ENCODE assay signal across 1 cellular context in the genomic region with DNA sequence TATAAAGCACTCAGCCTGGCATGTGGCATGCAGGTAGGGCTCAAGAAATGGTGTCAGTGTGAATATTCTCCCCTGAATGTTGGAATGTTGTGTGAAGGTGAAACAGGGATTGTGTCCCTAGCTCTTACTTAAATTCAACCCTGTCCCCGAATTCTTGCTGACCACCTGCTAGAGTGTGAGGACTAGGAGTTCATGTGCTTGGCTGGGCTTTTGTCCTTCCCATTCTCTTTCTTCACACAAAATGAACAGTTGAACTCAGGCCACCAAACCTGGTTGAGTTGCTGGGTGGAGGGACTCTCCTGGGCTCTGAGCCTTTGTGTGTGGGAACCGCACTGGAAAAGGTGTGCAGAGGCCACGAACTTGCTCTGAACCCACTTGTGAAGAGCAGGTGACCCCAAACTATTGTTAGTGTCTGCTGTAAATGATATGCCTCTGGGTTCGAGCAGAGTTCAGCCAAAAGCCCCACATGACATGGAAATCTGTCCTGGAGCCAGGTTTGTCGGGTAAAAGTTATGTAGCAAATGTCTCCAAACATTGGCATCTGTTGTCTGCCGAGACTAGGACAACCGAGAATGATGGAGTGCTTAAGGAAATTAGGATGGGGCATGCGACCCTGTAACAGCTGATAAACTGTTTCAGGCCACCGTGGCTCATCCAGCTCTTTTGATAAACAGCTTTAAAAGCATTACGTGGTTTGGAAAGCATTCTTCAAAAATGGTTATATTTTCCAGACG.
TF ChIP-seq lines count a peak whose summit lies in the region.

No MANE protein-coding gene starts in this region.

TF ChIP-seq in SK-N-SH, 30 proteins besides CTCF, POLR2A, EP300 and RAD21 (continued from another document):
- no peak for TF ChIP-seq FOSL2 (IDR thresholded peaks at IDR 0.05; ENCODE audit: borderline replicate concordance, low read depth)
- TF ChIP-seq, protein P1, sequence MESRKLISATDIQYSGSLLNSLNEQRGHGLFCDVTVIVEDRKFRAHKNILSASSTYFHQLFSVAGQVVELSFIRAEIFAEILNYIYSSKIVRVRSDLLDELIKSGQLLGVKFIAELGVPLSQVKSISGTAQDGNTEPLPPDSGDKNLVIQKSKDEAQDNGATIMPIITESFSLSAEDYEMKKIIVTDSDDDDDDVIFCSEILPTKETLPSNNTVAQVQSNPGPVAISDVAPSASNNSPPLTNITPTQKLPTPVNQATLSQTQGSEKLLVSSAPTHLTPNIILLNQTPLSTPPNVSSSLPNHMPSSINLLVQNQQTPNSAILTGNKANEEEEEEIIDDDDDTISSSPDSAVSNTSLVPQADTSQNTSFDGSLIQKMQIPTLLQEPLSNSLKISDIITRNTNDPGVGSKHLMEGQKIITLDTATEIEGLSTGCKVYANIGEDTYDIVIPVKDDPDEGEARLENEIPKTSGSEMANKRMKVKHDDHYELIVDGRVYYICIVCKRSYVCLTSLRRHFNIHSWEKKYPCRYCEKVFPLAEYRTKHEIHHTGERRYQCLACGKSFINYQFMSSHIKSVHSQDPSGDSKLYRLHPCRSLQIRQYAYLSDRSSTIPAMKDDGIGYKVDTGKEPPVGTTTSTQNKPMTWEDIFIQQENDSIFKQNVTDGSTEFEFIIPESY (IDR thresholded peaks at IDR 0.05; ENCODE audit: borderline replicate concordance, low read depth), result no peak
- TF ChIP-seq GABPA (IDR thresholded peaks at IDR 0.05; ENCODE audit: low read depth), result no peak
- no peak for TF ChIP-seq SIN3A (IDR thresholded peaks at IDR 0.05; ENCODE audit: borderline replicate concordance, low read depth, low read length)
- no peak for TF ChIP-seq RFX5 (IDR thresholded peaks at IDR 0.05; ENCODE audit: low read length)
- TF ChIP-seq, protein P2, sequence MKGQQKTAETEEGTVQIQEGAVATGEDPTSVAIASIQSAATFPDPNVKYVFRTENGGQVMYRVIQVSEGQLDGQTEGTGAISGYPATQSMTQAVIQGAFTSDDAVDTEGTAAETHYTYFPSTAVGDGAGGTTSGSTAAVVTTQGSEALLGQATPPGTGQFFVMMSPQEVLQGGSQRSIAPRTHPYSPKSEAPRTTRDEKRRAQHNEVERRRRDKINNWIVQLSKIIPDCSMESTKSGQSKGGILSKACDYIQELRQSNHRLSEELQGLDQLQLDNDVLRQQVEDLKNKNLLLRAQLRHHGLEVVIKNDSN (IDR thresholded peaks at IDR 0.05; ENCODE audit: borderline replicate concordance, low read depth), result no peak
- no peak for TF ChIP-seq FOXJ3 (CRISPR knock-in tag; IDR thresholded peaks at IDR 0.05)
- peak; percentile 85 for TF ChIP-seq TCF12 (IDR thresholded peaks at IDR 0.05)
- TF ChIP-seq POLR2AphosphoS5 (IDR thresholded peaks at IDR 0.05; ENCODE audit: low read depth, low read length), result peak; percentile 35; the same call in 1 of the 2 replicates
- TF ChIP-seq, protein P3, sequence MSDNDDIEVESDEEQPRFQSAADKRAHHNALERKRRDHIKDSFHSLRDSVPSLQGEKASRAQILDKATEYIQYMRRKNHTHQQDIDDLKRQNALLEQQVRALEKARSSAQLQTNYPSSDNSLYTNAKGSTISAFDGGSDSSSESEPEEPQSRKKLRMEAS (IDR thresholded peaks at IDR 0.05; ENCODE audit: low read depth), result no peak
- TF ChIP-seq ELF1 (IDR thresholded peaks at IDR 0.05), result no peak
- TF ChIP-seq CHD2 (IDR thresholded peaks at IDR 0.05; ENCODE audit: low read length, partially characterized antibody), result no peak
- TF ChIP-seq YY1 (IDR thresholded peaks at IDR 0.05; ENCODE audit: low read depth), result no peak
- TF ChIP-seq, protein P4, sequence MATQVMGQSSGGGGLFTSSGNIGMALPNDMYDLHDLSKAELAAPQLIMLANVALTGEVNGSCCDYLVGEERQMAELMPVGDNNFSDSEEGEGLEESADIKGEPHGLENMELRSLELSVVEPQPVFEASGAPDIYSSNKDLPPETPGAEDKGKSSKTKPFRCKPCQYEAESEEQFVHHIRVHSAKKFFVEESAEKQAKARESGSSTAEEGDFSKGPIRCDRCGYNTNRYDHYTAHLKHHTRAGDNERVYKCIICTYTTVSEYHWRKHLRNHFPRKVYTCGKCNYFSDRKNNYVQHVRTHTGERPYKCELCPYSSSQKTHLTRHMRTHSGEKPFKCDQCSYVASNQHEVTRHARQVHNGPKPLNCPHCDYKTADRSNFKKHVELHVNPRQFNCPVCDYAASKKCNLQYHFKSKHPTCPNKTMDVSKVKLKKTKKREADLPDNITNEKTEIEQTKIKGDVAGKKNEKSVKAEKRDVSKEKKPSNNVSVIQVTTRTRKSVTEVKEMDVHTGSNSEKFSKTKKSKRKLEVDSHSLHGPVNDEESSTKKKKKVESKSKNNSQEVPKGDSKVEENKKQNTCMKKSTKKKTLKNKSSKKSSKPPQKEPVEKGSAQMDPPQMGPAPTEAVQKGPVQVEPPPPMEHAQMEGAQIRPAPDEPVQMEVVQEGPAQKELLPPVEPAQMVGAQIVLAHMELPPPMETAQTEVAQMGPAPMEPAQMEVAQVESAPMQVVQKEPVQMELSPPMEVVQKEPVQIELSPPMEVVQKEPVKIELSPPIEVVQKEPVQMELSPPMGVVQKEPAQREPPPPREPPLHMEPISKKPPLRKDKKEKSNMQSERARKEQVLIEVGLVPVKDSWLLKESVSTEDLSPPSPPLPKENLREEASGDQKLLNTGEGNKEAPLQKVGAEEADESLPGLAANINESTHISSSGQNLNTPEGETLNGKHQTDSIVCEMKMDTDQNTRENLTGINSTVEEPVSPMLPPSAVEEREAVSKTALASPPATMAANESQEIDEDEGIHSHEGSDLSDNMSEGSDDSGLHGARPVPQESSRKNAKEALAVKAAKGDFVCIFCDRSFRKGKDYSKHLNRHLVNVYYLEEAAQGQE (IDR thresholded peaks at IDR 0.05; ENCODE audit: low read depth, low read length), result no peak
- no peak for TF ChIP-seq NRF1 (IDR thresholded peaks at IDR 0.05; ENCODE audit: low read depth, low read length)
